Comparison of ENCODE assay signal across 24 cellular contexts in the genomic region with DNA sequence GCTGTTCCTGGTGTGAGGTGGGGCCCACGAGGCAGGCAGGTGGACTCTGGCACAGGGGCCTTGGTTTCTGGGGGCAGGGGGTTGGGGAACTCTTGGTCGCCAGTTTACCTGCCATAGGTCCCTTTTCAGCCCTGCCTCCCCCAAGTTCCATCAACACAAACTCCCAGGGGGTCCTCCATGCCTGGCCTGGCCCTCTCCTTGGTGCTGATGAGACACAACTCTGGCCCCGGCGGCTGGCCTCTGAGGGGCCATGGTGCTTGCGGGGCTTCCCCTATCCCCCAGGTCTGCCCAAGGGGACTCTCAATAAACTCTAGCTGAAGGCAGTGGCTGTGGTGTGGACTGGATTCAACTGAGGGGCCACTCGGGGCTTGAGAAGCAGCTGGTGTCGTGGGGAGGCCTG. TPM values are rescaled to one million over a fixed set of nuclear protein-coding genes. Genes with fewer than 3 reads are reported as not detected.
"Had no signal": no experiment of that assay in that cellular context is flagged by ENCODE, and none has a peak within 500 bp of the region (broad histone marks: within the 10 kb centered on the region; RNA-seq: fewer than 3 reads in every experiment).

No MANE protein-coding gene starts in this region.

- H3K4me1 Mint-ChIP-seq: memory B cell; mesothelial cell of epicardium; stimulated activated effector memory CD8-positive, alpha-beta T cell treated with anti-CD3 and anti-CD28 coated beads, Interleukin-12 subunit alpha, Interleukin-12 subunit beta, amount 100 ng/mL, for 72 hours had no signal

- H3K4me3 Mint-ChIP-seq: effector memory CD8-positive, alpha-beta T cell; memory B cell; mesothelial cell of epicardium; natural killer cell treated with Interleukin-12 subunit alpha and Interleukin-12 subunit beta and Interleukin-15 and Interleukin-18, amount 100 ng/mL, for 72 hours; stimulated activated effector memory CD8-positive, alpha-beta T cell treated with anti-CD3 and anti-CD28 coated beads, Interleukin-12 subunit alpha, Interleukin-12 subunit beta, amount 100 ng/mL, for 72 hours; type B pancreatic cell had no signal

- H3K27ac ChIP-seq: esophagus squamous epithelium, left ventricle myocardium inferior, lower lobe of right lung, pancreas, suprapubic skin, thyroid gland had no signal

- H3K9me3 ChIP-seq: esophagus squamous epithelium, left ventricle myocardium inferior, lower lobe of right lung, pancreas, suprapubic skin, thyroid gland had no signal

- DNase-seq: effector memory CD8-positive, alpha-beta T cell; esophagus squamous epithelium; foreskin fibroblast; islet precursor cell; left ventricle myocardium inferior; lower lobe of right lung; occipital lobe; pancreas; right cardiac atrium; stimulated activated CD4-positive, alpha-beta T cell treated with anti-CD3 and anti-CD28 coated beads, Interleukin-4, amount 100 ng/mL, for 1 hour; stimulated activated CD8-positive, alpha-beta memory T cell treated with anti-CD3 and anti-CD28 coated beads, Interleukin-4, amount 100 ng/mL, for 48 hours; stimulated activated naive CD8-positive, alpha-beta T cell treated with anti-CD3 and anti-CD28 coated beads, Interleukin-15, Interleukin-2, amounts not matched to agents 100 U/mL and 50 U/mL, for 24 hours; thyroid gland had no signal

- H3K4me3 ChIP-seq: esophagus squamous epithelium, left ventricle myocardium inferior, lower lobe of right lung, pancreas, suprapubic skin, thyroid gland had no signal

- H3K36me3 ChIP-seq: pancreas had no signal

- FAIRE-seq: pancreas, urothelium cell line had no signal

- H3K27ac Mint-ChIP-seq: effector memory CD8-positive, alpha-beta T cell; memory B cell; mesothelial cell of epicardium; natural killer cell treated with Interleukin-12 subunit alpha and Interleukin-12 subunit beta and Interleukin-15 and Interleukin-18, amount 100 ng/mL, for 72 hours; progenitor cell of endocrine pancreas; stimulated activated effector memory CD8-positive, alpha-beta T cell treated with anti-CD3 and anti-CD28 coated beads, Interleukin-12 subunit alpha, Interleukin-12 subunit beta, amount 100 ng/mL, for 72 hours; type B pancreatic cell had no signal

- H3K27me3 ChIP-seq: pancreas, suprapubic skin, thyroid gland had no signal

- H3K9me3 Mint-ChIP-seq: effector memory CD8-positive, alpha-beta T cell; memory B cell; mesothelial cell of epicardium; natural killer cell treated with Interleukin-12 subunit alpha and Interleukin-12 subunit beta and Interleukin-15 and Interleukin-18, amount 100 ng/mL, for 72 hours; stimulated activated effector memory CD8-positive, alpha-beta T cell treated with anti-CD3 and anti-CD28 coated beads, Interleukin-12 subunit alpha, Interleukin-12 subunit beta, amount 100 ng/mL, for 72 hours; type B pancreatic cell had no signal

- ATAC-seq: effector memory CD8-positive, alpha-beta T cell; lower lobe of right lung; natural killer cell treated with Interleukin-12 subunit alpha and Interleukin-12 subunit beta and Interleukin-15 and Interleukin-18, amount 100 ng/mL, for 72 hours; pancreas; right cardiac atrium; stimulated activated effector memory CD8-positive, alpha-beta T cell treated with anti-CD3 and anti-CD28 coated beads, Interleukin-12 subunit alpha, Interleukin-12 subunit beta, amount 100 ng/mL, for 72 hours; stimulated activated naive CD8-positive, alpha-beta T cell treated with anti-CD3 and anti-CD28 coated beads, Interleukin-15, Interleukin-2, amounts not matched to agents 100 U/mL and 50 U/mL, for 24 hours had no signal

- H3K36me3 Mint-ChIP-seq: mesothelial cell of epicardium; natural killer cell treated with Interleukin-12 subunit alpha and Interleukin-12 subunit beta and Interleukin-15 and Interleukin-18, amount 100 ng/mL, for 72 hours; stimulated activated effector memory CD8-positive, alpha-beta T cell treated with anti-CD3 and anti-CD28 coated beads, Interleukin-12 subunit alpha, Interleukin-12 subunit beta, amount 100 ng/mL, for 72 hours; type B pancreatic cell had no signal

- H3K4me1 ChIP-seq: esophagus squamous epithelium, left ventricle myocardium inferior, lower lobe of right lung, pancreas, suprapubic skin, thyroid gland had no signal

RNA-seq across cellular contexts. Expression of a gene that starts 16.0 kb away (rescaled TPM):
- total RNA-seq: epithelial cell of proximal tubule; esophagus squamous epithelium; left ventricle myocardium inferior; lower lobe of right lung; mucosa of gallbladder; myocyte; natural killer cell treated with Interleukin-12 subunit alpha and Interleukin-12 subunit beta and Interleukin-15 and Interleukin-18, amount 100 ng/mL, for 72 hours; pancreas; progenitor cell of endocrine pancreas; right cardiac atrium; thyroid gland had no signal
- polyA plus RNA-seq: pancreas, right cardiac atrium had no signal
